Comparison of ENCODE assay signal across 12 cellular contexts in genomic region chr3:134366221-134366927, GRCh38. TPM values are rescaled to one million over a fixed set of nuclear protein-coding genes. Genes with fewer than 3 reads are reported as not detected.
DNase-seq lines count a peak whose midpoint lies in the region; ATAC-seq and TF ChIP-seq lines count a peak whose summit lies in the region.
"Had no signal": no experiment of that assay in that cellular context is flagged by ENCODE, and none has a peak within 500 bp of the region (broad histone marks: within the 10 kb centered on the region; RNA-seq: fewer than 3 reads in every experiment).

No MANE protein-coding gene starts in this region.

- DNase-seq in HFFc6 (peak; percentile 23), cerebellar cortex (ENCODE audit: low spot score) (peak; percentile 15), lung (ENCODE audit: low spot score) (no peak), suprapubic skin (ENCODE audit: low spot score in 2 of 2) (peak; percentile 34 to 59), NCI-H187 (lab: John Stamatoyannopoulos, UW) (no peak), NCI-H2081 treated with DMSO at 0.1 percent for 48 hours (lab: John Stamatoyannopoulos, UW) (no peak), omental fat pad (ENCODE audit: low spot score) (no peak), T1000 (lab: John Stamatoyannopoulos, UW) (no peak)
- DNase-seq: activated naive CD8-positive, alpha-beta T cell treated with anti-CD3 and anti-CD28 coated beads, Interleukin-2, amount 50 U/mL, for 24 hours; NCI-H2029 had no signal

- TF ChIP-seq CTCF in HFFc6 (IDR thresholded peaks at IDR 0.05) (no peak), lung (IDR thresholded peaks at IDR 0.05; ENCODE audit: control extremely low read depth, extremely low read depth) (no peak), suprapubic skin (IDR thresholded peaks at IDR 0.05) (no peak), omental fat pad (IDR thresholded peaks at IDR 0.05) (no peak)

- no peak for ATAC-seq in lung (ENCODE audit: insufficient read depth, low FRiP score)
- ATAC-seq in omental fat pad (ENCODE audit: low FRiP score): no peak
- ATAC-seq: activated naive CD8-positive, alpha-beta T cell treated with anti-CD3 and anti-CD28 coated beads, Interleukin-2, amount 50 U/mL, for 24 hours; esophagus mucosa had no signal

- H3K4me1 ChIP-seq in lung (ENCODE audit: control insufficient read depth in 2 of 2, insufficient read depth in 2 of 2, low read length in 2 of 2): peaks cover 38 to 62% of the 10 kb centered on the region in 2 donors
- H3K4me1 ChIP-seq in suprapubic skin: peaks cover 100% of the 10 kb centered on the region

- no peak for TF ChIP-seq EP300 in suprapubic skin (IDR thresholded peaks at IDR 0.05)

- H3K27me3 ChIP-seq in lung (ENCODE audit: control insufficient read depth, insufficient read depth): no peaks in the 10 kb centered on the region
- no peaks in the 10 kb centered on the region for H3K27me3 ChIP-seq in suprapubic skin

- H3K36me3 ChIP-seq in lung (ENCODE audit: control insufficient read depth in 2 of 2, insufficient read depth in 2 of 2, low read length in 2 of 2) (peaks cover 23 to 53% of the 10 kb centered on the region in 2 donors), suprapubic skin (peaks cover 82% of the 10 kb centered on the region)

- H3K9me3 ChIP-seq in lung (ENCODE audit: control insufficient read depth in 2 of 2, insufficient read depth in 1 of 2, low read length in 1 of 2) (no peaks in the 10 kb centered on the region), suprapubic skin (no peaks in the 10 kb centered on the region)

- no peak for TF ChIP-seq POLR2A in suprapubic skin (IDR thresholded peaks at IDR 0.05)

- peaks cover 84% of the 10 kb centered on the region for H3K27me3 Mint-ChIP-seq in HFFc6 (ENCODE audit: insufficient read depth)

- H3K9me3 Mint-ChIP-seq in HFFc6: peaks cover 9% of the 10 kb centered on the region; the same call in 1 of the 2 replicates
- H3K9me3 Mint-ChIP-seq: activated naive CD8-positive, alpha-beta T cell treated with anti-CD3 and anti-CD28 coated beads, Interleukin-2, amount 50 U/mL, for 24 hours; T-helper 2 cell treated with Interferon-gamma antibody and Interleukin-4, amounts not matched to agents 5 μg/mL and 100 μg/mL, for 36 hours had no signal

- H3K27ac ChIP-seq in lung (ENCODE audit: low read depth in 1 of 2, low read length in 1 of 2) (peak overlapping the region; percentile 29 to 51), suprapubic skin (peak overlapping the region; percentile 24)

- H3K4me1 Mint-ChIP-seq in HFFc6 (ENCODE audit: low read depth): peaks cover 97% of the 10 kb centered on the region

- peaks cover 78% of the 10 kb centered on the region for H3K36me3 Mint-ChIP-seq in HFFc6 (ENCODE audit: low read depth)

- WGBS in lung, 2 donors: 78 to 86% methylated on average over 13 of the region's 13 CpGs
- WGBS in suprapubic skin: 83% methylated on average over 9 of the region's 13 CpGs

- peak overlapping the region; percentile 70 for H3K4me3 Mint-ChIP-seq in HFFc6
- H3K4me3 Mint-ChIP-seq: activated naive CD8-positive, alpha-beta T cell treated with anti-CD3 and anti-CD28 coated beads, Interleukin-2, amount 50 U/mL, for 24 hours; T-helper 2 cell treated with Interferon-gamma antibody and Interleukin-4, amounts not matched to agents 5 μg/mL and 100 μg/mL, for 36 hours had no signal

- no peak overlapping the region for H3K4me3 ChIP-seq in lung
- no peak overlapping the region for H3K4me3 ChIP-seq in suprapubic skin

- peak overlapping the region; percentile 95 for H3K27ac Mint-ChIP-seq in HFFc6
- H3K27ac Mint-ChIP-seq: activated naive CD8-positive, alpha-beta T cell treated with anti-CD3 and anti-CD28 coated beads, Interleukin-2, amount 50 U/mL, for 24 hours; T-helper 2 cell treated with Interferon-gamma antibody and Interleukin-4, amounts not matched to agents 5 μg/mL and 100 μg/mL, for 36 hours had no signal

RNA-seq across cellular contexts. Expression of gene AMOTL2, which starts 7.9 kb away (rescaled TPM):
- 100 to 1,000 TPM; 244 to 311 (median 274) TPM for total RNA-seq in HFFc6 (2021; fragmentation: NEBNext Ultra II Directional; extraction: Animal tissue kit (Norgen Biotek cat#: 25700))
- total RNA-seq in lung (100 to 1,000 TPM; 122 to 129 TPM), suprapubic skin (100 to 1,000 TPM in 2 of 4 donors, 10 to 100 TPM in 2; 80.4 to 118 (median 95.8) TPM), omental fat pad (100 to 1,000 TPM in 3 of 4 donors, 10 to 100 TPM in 1; 99.0 to 201 (median 158) TPM)
- polyA plus RNA-seq in lung: 10 to 100 TPM; 27.4 to 30.1 TPM

Comparison
In these comparisons a context has a peak if more than half of its experiments do, and no peak if none do; other contexts are left out.
1. DNase-seq: peak in HFFc6 (single experiment), cerebellar cortex (single experiment) and suprapubic skin (2 of 2); none in lung (single experiment), NCI-H187 (0 of 2), NCI-H2081 treated with DMSO at 0.1 percent for 48 hours (single experiment), omental fat pad (single experiment) and T1000 (single experiment).